1 cellular context compared by ENCODE assay signal in the genomic region with DNA sequence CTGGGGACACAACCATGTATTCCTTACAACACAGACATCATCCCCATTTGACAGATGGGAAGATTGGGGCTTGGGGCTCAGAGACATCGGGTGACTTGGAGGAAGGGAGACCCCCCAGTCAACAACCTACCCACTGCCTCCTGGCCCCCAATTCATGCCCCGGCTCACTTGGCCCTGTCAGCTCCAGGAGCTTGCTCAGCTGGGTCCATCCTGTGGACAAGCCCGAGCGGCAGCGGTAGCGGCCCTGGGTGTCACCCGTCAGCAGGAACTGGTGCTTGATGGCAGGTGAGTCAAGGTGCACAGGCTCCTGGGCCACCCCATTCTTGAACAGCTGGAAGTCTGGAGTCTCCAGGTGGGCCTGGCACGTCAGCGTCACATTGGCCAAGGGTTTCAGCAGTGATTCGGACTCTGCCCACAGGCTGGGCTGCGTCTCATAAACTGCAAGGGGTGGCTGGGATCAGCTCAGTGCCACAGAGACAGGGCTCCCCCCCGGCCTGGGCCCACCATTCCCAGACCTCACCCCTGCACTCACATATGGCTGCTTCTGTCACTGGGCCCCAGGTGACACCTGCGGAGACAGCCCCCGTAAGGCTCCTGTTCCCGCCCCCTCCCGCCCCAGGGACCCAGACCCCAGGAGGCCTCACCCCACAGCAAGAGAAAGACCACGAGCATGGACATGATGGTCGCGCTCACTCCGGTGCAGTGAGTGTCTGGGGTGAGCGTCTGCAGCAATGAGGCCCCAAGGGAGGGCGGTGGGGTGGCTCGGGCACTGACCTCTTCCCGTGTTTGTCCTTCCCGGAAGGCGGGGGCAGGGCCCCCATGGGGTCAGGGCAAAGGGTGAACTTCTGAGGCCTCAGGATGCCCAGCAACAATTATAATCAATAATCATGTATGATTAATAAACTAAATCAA.
TF ChIP-seq lines count a peak whose summit lies in the region.

A gene with protein sequence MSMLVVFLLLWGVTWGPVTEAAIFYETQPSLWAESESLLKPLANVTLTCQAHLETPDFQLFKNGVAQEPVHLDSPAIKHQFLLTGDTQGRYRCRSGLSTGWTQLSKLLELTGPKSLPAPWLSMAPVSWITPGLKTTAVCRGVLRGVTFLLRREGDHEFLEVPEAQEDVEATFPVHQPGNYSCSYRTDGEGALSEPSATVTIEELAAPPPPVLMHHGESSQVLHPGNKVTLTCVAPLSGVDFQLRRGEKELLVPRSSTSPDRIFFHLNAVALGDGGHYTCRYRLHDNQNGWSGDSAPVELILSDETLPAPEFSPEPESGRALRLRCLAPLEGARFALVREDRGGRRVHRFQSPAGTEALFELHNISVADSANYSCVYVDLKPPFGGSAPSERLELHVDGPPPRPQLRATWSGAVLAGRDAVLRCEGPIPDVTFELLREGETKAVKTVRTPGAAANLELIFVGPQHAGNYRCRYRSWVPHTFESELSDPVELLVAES (minus strand): TSS at position 733 of the 912 bp plus-strand sequence. CDS start 55 bp downstream, at position 678.

TF ChIP-seq in IMR-90, 13 proteins besides CTCF, POLR2A, EP300 and RAD21:
- TF ChIP-seq CEBPB (IDR thresholded peaks at IDR 0.05; ENCODE audit: low read depth, low read length) (no peak), CHD1 (IDR thresholded peaks at IDR 0.05; ENCODE audit: low read depth, low read length) (no peak), MAFK (IDR thresholded peaks at IDR 0.05; ENCODE audit: low read depth, low read length) (no peak), BHLHE40 (IDR thresholded peaks at IDR 0.05; ENCODE audit: low read depth, low read length) (no peak), NFE2L2 (IDR thresholded peaks at IDR 0.05; ENCODE audit: low read depth, low read length) (no peak)
TF ChIP-seq in IMR-90: peak in this region for 0.
